Comparison of ENCODE assay signal across 8 cellular contexts in the genomic region with DNA sequence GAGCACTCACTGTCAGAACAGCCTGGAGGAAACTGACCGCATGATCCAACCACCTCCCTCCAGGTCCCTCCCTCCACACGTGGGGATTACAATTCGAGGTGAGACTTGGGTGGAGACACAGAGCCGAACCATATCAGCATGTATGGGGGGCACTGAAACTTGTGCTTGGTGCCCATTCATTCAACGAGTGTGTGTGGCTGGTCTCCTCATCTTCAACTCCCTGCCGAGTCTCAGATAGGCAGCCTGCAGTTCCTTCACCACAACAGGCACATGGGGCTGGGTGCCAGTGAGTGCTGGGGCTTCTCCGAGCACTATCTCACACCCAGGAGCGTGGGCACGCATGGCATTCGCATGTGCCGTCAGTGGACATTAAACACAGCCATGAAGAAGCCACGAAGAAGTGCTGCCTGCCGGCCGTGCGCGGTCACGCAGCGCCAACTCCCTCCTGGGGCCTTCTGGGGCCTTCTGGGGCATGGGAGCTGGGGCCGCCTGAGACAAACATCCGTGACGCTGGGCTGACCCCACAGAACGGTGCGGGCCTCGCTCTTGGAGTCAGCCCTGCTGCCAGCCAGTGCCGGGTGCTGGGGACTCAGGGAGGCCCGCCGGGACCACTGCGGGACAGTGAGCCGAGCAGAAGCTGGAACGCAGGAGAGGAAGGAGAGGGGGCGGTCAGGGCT. TPM values are rescaled to one million over a fixed set of nuclear protein-coding genes. Genes with fewer than 3 reads are reported as not detected.
DNase-seq lines count a peak whose midpoint lies in the region; ATAC-seq and TF ChIP-seq lines count a peak whose summit lies in the region.

No MANE protein-coding gene starts in this region.

- peak; percentile 74 for DNase-seq in DMS 273 (lab: John Stamatoyannopoulos, UW; ENCODE audit: unreplicated experiment)
- DNase-seq in DMS 273 treated with DMSO at 0.1 percent for 48 hours (lab: John Stamatoyannopoulos, UW), result no peak
- DNase-seq in Karpas-422, result peak; percentile 61
- no peak for DNase-seq in choroid plexus epithelial cell (ENCODE audit: low read depth)
- DNase-seq in natural killer cell, result no peak
- no peak for DNase-seq in stimulated activated CD4-positive, alpha-beta T cell treated with anti-CD3 and anti-CD28 coated beads, Interleukin-15, amount 100 ng/mL, for 24 hours
- no peak for DNase-seq in germinal center (ENCODE audit: low spot score)

- peak overlapping the region; percentile 98 for H3K4me3 ChIP-seq in Karpas-422 (ENCODE audit: low read length)
- H3K4me3 ChIP-seq in choroid plexus epithelial cell (ENCODE audit: low read depth, low read length), result peak overlapping the region; percentile 96

- H2AFZ ChIP-seq in Karpas-422 (ENCODE audit: low read length), result peak overlapping the region; percentile 92

- H3K27ac Mint-ChIP-seq in natural killer cell, result peak overlapping the region; percentile 92 to 95

- peak overlapping the region; percentile 93 for H3K9ac ChIP-seq in Karpas-422 (ENCODE audit: low read length)

- no peak for ATAC-seq in natural killer cell
- ATAC-seq in GM19397 (IDR thresholded peaks at IDR 0.05; ENCODE audit: unreplicated experiment), result no peak

- no peaks in the 10 kb centered on the region for H3K27me3 ChIP-seq in Karpas-422 (ENCODE audit: low read length)

- TF ChIP-seq CTCF in choroid plexus epithelial cell (conservative IDR thresholded peaks at IDR 0.05; ENCODE audit: low read depth, low read length) (no peak), natural killer cell (IDR thresholded peaks at IDR 0.05) (no peak)

- peaks cover 18% of the 10 kb centered on the region for H3K4me1 ChIP-seq in Karpas-422 (ENCODE audit: low read length)

- peaks cover 22 to 31% of the 10 kb centered on the region in 2 donors for H3K4me1 Mint-ChIP-seq in natural killer cell

- H3K36me3 ChIP-seq in Karpas-422 (ENCODE audit: insufficient read depth, low read length), result no peaks in the 10 kb centered on the region

- no peaks in the 10 kb centered on the region for H3K9me3 ChIP-seq in Karpas-422 (ENCODE audit: low read length)

- peaks cover 0 to 7% of the 10 kb centered on the region in 2 donors for H3K27me3 Mint-ChIP-seq in natural killer cell (ENCODE audit: low read depth in 2 of 2)

- H3K79me2 ChIP-seq in Karpas-422 (ENCODE audit: low read length), result peaks cover 16% of the 10 kb centered on the region

- H3K27ac ChIP-seq in Karpas-422 (ENCODE audit: low read length), result 0 out of 2 replicates have a peak overlapping the region, but pooled peaks have one; percentile 41

- no peaks in the 10 kb centered on the region for H3K9me3 Mint-ChIP-seq in natural killer cell

- no peaks in the 10 kb centered on the region for H3K9me2 ChIP-seq in Karpas-422 (replicated peaks; ENCODE audit: insufficient read depth, low read length)

- H4K20me1 ChIP-seq in Karpas-422 (ENCODE audit: insufficient read depth, low read depth, low read length), result no peaks in the 10 kb centered on the region

- intact Hi-C loops in natural killer cell (cut with micrococcal nuclease), result loop anchor here (5.0 kb wide), 1 partner anchor 120 kb away; the partner anchor contains the start of gene PTK6

- H3K36me3 Mint-ChIP-seq in natural killer cell, result no peaks in the 10 kb centered on the region

- peak overlapping the region; percentile 97 for H3K4me3 Mint-ChIP-seq in natural killer cell

- peak overlapping the region; percentile 91 for H3K4me2 ChIP-seq in Karpas-422 (ENCODE audit: low read depth, low read length, poor library complexity, severe bottlenecking)

RNA-seq across cellular contexts. Expression of gene RTEL1, which starts 0.7 kb away (rescaled TPM):
- 6.4 and 8.3 TPM in 2 replicates for total RNA-seq in Karpas-422 (2014; rRNA removed; shearing (Covaris generic); ENCODE audit: low replicate concordance)
- total RNA-seq in natural killer cell, result 10 to 100 TPM; 36.3 to 52.0 (median 40.4) TPM

RNA-seq across cellular contexts. Expression of gene STMN3, which starts 4.2 kb away (rescaled TPM):
- total RNA-seq in Karpas-422 (2014; rRNA removed; shearing (Covaris generic); ENCODE audit: low replicate concordance), result 1.4 and 4.1 TPM in 2 replicates
- 10 to 100 TPM in 1 of 3 donors, 1 to 10 TPM in 2; 6.7 to 12.9 (median 8.3) TPM for total RNA-seq in natural killer cell

RNA-seq across cellular contexts. Expression of gene GMEB2, which starts 30.5 kb away (rescaled TPM):
- 8.4 and 13.7 TPM in 2 replicates for total RNA-seq in Karpas-422 (2014; rRNA removed; shearing (Covaris generic); ENCODE audit: low replicate concordance)
- total RNA-seq in natural killer cell, result 10 to 100 TPM; 11.7 to 15.1 (median 14.6) TPM

RNA-seq across cellular contexts. Expression of gene TNFRSF6B, which starts 39.1 kb away (rescaled TPM):
- 2.5 and 4.6 TPM in 2 replicates for total RNA-seq in Karpas-422 (2014; rRNA removed; shearing (Covaris generic); ENCODE audit: low replicate concordance)
- not detected for total RNA-seq in natural killer cell

RNA-seq across cellular contexts. Expression of gene ARFRP1, which starts 50.4 kb away (rescaled TPM):
- 15.1 and 30.2 TPM in 2 replicates for total RNA-seq in Karpas-422 (2014; rRNA removed; shearing (Covaris generic); ENCODE audit: low replicate concordance)
- 10 to 100 TPM; 43.9 to 55.8 (median 50.6) TPM for total RNA-seq in natural killer cell

Comparison
In these comparisons a context has a peak if more than half of its experiments do, and no peak if none do; other contexts are left out.
1. DNase-seq: peak in DMS 273 (single experiment) and Karpas-422 (single experiment); none in DMS 273 treated with DMSO at 0.1 percent for 48 hours (single experiment), choroid plexus epithelial cell (single experiment), natural killer cell (single experiment), stimulated activated CD4-positive, alpha-beta T cell treated with anti-CD3 and anti-CD28 coated beads, Interleukin-15, amount 100 ng/mL, for 24 hours (single experiment) and germinal center (single experiment).